In genomic region chr6:30206799-30207618, GRCh38 we compare ENCODE assay signal across 8 cellular contexts. TPM values are rescaled to one million over a fixed set of nuclear protein-coding genes. Genes with fewer than 3 reads are reported as not detected.
DNase-seq lines count a peak whose midpoint lies in the region; ATAC-seq and TF ChIP-seq lines count a peak whose summit lies in the region.

No MANE protein-coding gene starts in this region.

- H3K4me3 ChIP-seq in LNCaP clone FGC (ENCODE audit: low read depth, low read length) (peak overlapping the region; percentile 35), coronary artery (peak overlapping the region; percentile 2), left lung (no peak overlapping the region), suprapubic skin (no peak overlapping the region)

- TF ChIP-seq CTCF in LNCaP clone FGC (IDR thresholded peaks at IDR 0.05; ENCODE audit: control insufficient read depth, extremely low read depth, insufficient read depth): no peak
- no peak for TF ChIP-seq CTCF in coronary artery (IDR thresholded peaks at IDR 0.05)
- no peak for TF ChIP-seq CTCF in left lung (IDR thresholded peaks at IDR 0.05)
- TF ChIP-seq CTCF in suprapubic skin (IDR thresholded peaks at IDR 0.05): no peak

- no peak for TF ChIP-seq EP300 in suprapubic skin (IDR thresholded peaks at IDR 0.05)

- WGBS in suprapubic skin: 32% methylated on average over 11 of the region's 11 CpGs

- TF ChIP-seq POLR2A in suprapubic skin (IDR thresholded peaks at IDR 0.05): no peak

- peak; percentile 79 for ATAC-seq in left lung
- no peak for ATAC-seq in HG03139 (IDR thresholded peaks at IDR 0.05; ENCODE audit: unreplicated experiment)
- no peak for ATAC-seq in GM19395 (IDR thresholded peaks at IDR 0.05; ENCODE audit: unreplicated experiment)
- ATAC-seq in GM19023 (IDR thresholded peaks at IDR 0.05; ENCODE audit: unreplicated experiment): no peak

- no peaks in the 10 kb centered on the region for H3K9me3 ChIP-seq in left lung
- no peaks in the 10 kb centered on the region for H3K9me3 ChIP-seq in suprapubic skin

- peak overlapping the region in 1 of 2 donors; percentile 65 for H3K27ac ChIP-seq in coronary artery
- H3K27ac ChIP-seq in left lung: peak overlapping the region; percentile 37 to 60
- peak overlapping the region; percentile 13 for H3K27ac ChIP-seq in suprapubic skin

- H3K4me1 ChIP-seq in left lung (peaks cover 33 to 88% of the 10 kb centered on the region in 2 donors), suprapubic skin (peaks cover 64% of the 10 kb centered on the region)

- DNase-seq in LNCaP clone FGC (ENCODE audit: low read depth) (no peak), coronary artery (ENCODE audit: low spot score) (no peak), left lung (no peak), suprapubic skin (ENCODE audit: low spot score in 2 of 2) (no peak), middle frontal gyrus (ENCODE audit: extremely low spot score, low spot score) (no peak)

- intact Hi-C loops in left lung (cut with DNase I): no loop called here

- H3K27me3 ChIP-seq in left lung (no peaks in the 10 kb centered on the region), suprapubic skin (no peaks in the 10 kb centered on the region)

- H3K36me3 ChIP-seq in left lung (no peaks in the 10 kb centered on the region), suprapubic skin (no peaks in the 10 kb centered on the region)

RNA-seq across cellular contexts. Expression of gene TRIM26, which starts 6.2 kb away (rescaled TPM):
- total RNA-seq in left lung: 10 to 100 TPM; 40.0 to 51.3 TPM
- total RNA-seq in suprapubic skin: 10 to 100 TPM; 61.3 to 79.0 (median 72.5) TPM

RNA-seq across cellular contexts. Expression of gene TRIM15, which starts 43.7 kb away (rescaled TPM):
- total RNA-seq in left lung (not detected), suprapubic skin (1 to 10 TPM in 2 of 4 donors, under 1 TPM in 2; 0.19 to 1.6 (median 0.73) TPM)

RNA-seq across cellular contexts. Expression of gene TRIM10, which starts 46.0 kb away (rescaled TPM):
- total RNA-seq in left lung (not detected), suprapubic skin (1 to 10 TPM in 2 of 4 donors, under 1 TPM in 2; 0.76 to 1.6 (median 1.1) TPM)

Comparison
In these comparisons a context has a peak if more than half of its experiments do, and no peak if none do; other contexts are left out.
1. H3K4me3 ChIP-seq: peak in LNCaP clone FGC (single experiment) and coronary artery (single experiment); none in left lung (0 of 2) and suprapubic skin (single experiment).